ENCODE assay signal across 20 cellular contexts in genomic region chr1:202564958-202565497, GRCh38.
A peak's percentile ranks its signal among the peaks of the same experiment; 100 is the strongest.
DNase-seq lines count a peak whose midpoint lies in the region; ATAC-seq, FAIRE-seq and TF ChIP-seq lines count a peak whose summit lies in the region.
"Had no signal": no experiment of that assay in that cellular context is flagged by ENCODE, and none has a peak within 500 bp of the region (broad histone marks: within the 10 kb centered on the region; RNA-seq: fewer than 3 reads in every experiment).

No MANE protein-coding gene starts in this region.

- H3K36me3 ChIP-seq in breast epithelium (no peaks in the 10 kb centered on the region), K562 (ENCODE audit: control insufficient read depth, insufficient read depth, low read length) (peaks cover 45% of the 10 kb centered on the region; the same call in 2 of the 3 replicates), ovary (no peaks in the 10 kb centered on the region), transverse colon (peaks cover 0 to 24% (median 4%) of the 10 kb centered on the region in 4 donors), neural progenitor cell (no peaks in the 10 kb centered on the region)

- no peak overlapping the region for H2AFZ ChIP-seq in K562 (ENCODE audit: low read depth, low read length)
- H2AFZ ChIP-seq in neural progenitor cell (replicated peaks): no peak overlapping the region

- H3K9me3 Mint-ChIP-seq in MCF 10A (ENCODE audit: unreplicated experiment): no peaks in the 10 kb centered on the region
- H3K9me3 Mint-ChIP-seq in neural progenitor cell: no peaks in the 10 kb centered on the region
- H3K9me3 Mint-ChIP-seq: activated CD4-positive, alpha-beta T cell treated with anti-CD3 and anti-CD28 coated beads, Interleukin-2, amount 10 ng/mL, durations not matched to agents 24 days and 14 days; effector memory CD8-positive, alpha-beta T cell had no signal

- H3K27ac Mint-ChIP-seq in MCF 10A (ENCODE audit: low read depth, unreplicated experiment) (no peak overlapping the region), neural progenitor cell (no peak overlapping the region)
- H3K27ac Mint-ChIP-seq: activated CD4-positive, alpha-beta T cell treated with anti-CD3 and anti-CD28 coated beads, Interleukin-2, amount 10 ng/mL, durations not matched to agents 24 days and 14 days had no signal

- TF ChIP-seq EP300 in K562 (IDR thresholded peaks at IDR 0.05; ENCODE audit: low read length) (no peak), ovary (IDR thresholded peaks at IDR 0.05) (no peak), transverse colon (IDR thresholded peaks at IDR 0.05; ENCODE audit: low read depth) (no peak)

- H3K9ac ChIP-seq in K562 (ENCODE audit: insufficient read depth in 1 of 2, low read depth in 2 of 2, low read length in 2 of 2) (no peak overlapping the region), neural progenitor cell (no peak overlapping the region)

- no peak for FAIRE-seq in K562 (lab: Jason Lieb, UNC)

- peak overlapping the region; percentile 23 to 51 for H3K27ac ChIP-seq in breast epithelium
- no peak overlapping the region for H3K27ac ChIP-seq in K562 (ENCODE audit: extremely low read depth, low read depth, low read length)
- peak overlapping the region; percentile 43 to 57 for H3K27ac ChIP-seq in ovary
- H3K27ac ChIP-seq in transverse colon: peak overlapping the region; percentile 25 to 88 (median 71)
- no peak overlapping the region for H3K27ac ChIP-seq in neural progenitor cell
- H3K27ac ChIP-seq: 22Rv1 had no signal

- ATAC-seq in K562: no peak
- no peak for ATAC-seq in HG02610 (IDR thresholded peaks at IDR 0.05; ENCODE audit: unreplicated experiment)
- ATAC-seq in HG02571 (IDR thresholded peaks at IDR 0.05; ENCODE audit: unreplicated experiment): no peak
- ATAC-seq: effector memory CD8-positive, alpha-beta T cell; Panc1 had no signal

- H3K36me3 Mint-ChIP-seq in MCF 10A (ENCODE audit: insufficient read depth, unreplicated experiment) (peaks cover 27% of the 10 kb centered on the region), neural progenitor cell (peaks cover 4% of the 10 kb centered on the region)

- CTCF ChIA-PET in MCF 10A (lab: Yijun Ruan, JAX) (interaction anchor here (0.6 to 4.0 kb wide), 6 partner anchors 9 to 221 kb away, joined by 3 to 11 read pairs (median 3); no protein-coding TSS in a partner anchor), K562 (lab: Yijun Ruan, JAX; ENCODE audit: low intra/inter-chr PET ratio) (no interaction called here)

- H3K4me3 Mint-ChIP-seq in MCF 10A (ENCODE audit: unreplicated experiment) (no peak overlapping the region), neural progenitor cell (no peak overlapping the region)
- H3K4me3 Mint-ChIP-seq: activated CD4-positive, alpha-beta T cell treated with anti-CD3 and anti-CD28 coated beads, Interleukin-2, amount 10 ng/mL, durations not matched to agents 24 days and 14 days; effector memory CD8-positive, alpha-beta T cell had no signal

- H3K9me1 ChIP-seq in K562 (ENCODE audit: control insufficient read depth, insufficient read depth, low read length): no peaks in the 10 kb centered on the region

- DNase-seq in breast epithelium (ENCODE audit: low spot score in 2 of 2) (no peak), MCF 10A (ENCODE audit: unreplicated experiment) (no peak), K562 (ENCODE audit: extremely low read depth in 1 of 4, low spot score in 3 of 4) (no peak), ovary (no peak), transverse colon (no peak), neural progenitor cell (ENCODE audit: low spot score) (no peak)
- DNase-seq: activated CD4-positive, alpha-beta T cell treated with anti-CD3 and anti-CD28 coated beads, Interleukin-2, amount 10 ng/mL, durations not matched to agents 24 days and 14 days; activated CD8-positive, alpha-beta memory T cell treated with anti-CD3 and anti-CD28 coated beads, Interleukin-2, amount 50 U/mL, for 48 hours; activated gamma-delta T cell treated with Interleukin-2 at 50 U/mL for 16 hours; amniotic stem cell; effector memory CD8-positive, alpha-beta T cell; GDM1; head of caudate nucleus; NCI-H1417 treated with DMSO at 0.1 percent for 48 hours; NCI-H2171; substantia nigra had no signal

- peaks cover 0 to 3% of the 10 kb centered on the region in 2 donors for H3K4me1 ChIP-seq in breast epithelium
- no peaks in the 10 kb centered on the region for H3K4me1 ChIP-seq in K562 (replicated peaks in 1 of 2; ENCODE audit: control insufficient read depth in 2 of 2, insufficient read depth in 2 of 2, low read length in 2 of 2)
- H3K4me1 ChIP-seq in ovary (ENCODE audit: insufficient read depth): peaks cover 34% of the 10 kb centered on the region
- H3K4me1 ChIP-seq in transverse colon: peaks cover 16 to 72% (median 26%) of the 10 kb centered on the region in 4 donors
- peaks cover 37% of the 10 kb centered on the region for H3K4me1 ChIP-seq in neural progenitor cell

- H3K4me2 ChIP-seq in K562 (ENCODE audit: insufficient read depth, low read length): no peak overlapping the region
- no peak overlapping the region for H3K4me2 ChIP-seq in neural progenitor cell

- 76% methylated on average over 2 of the region's 2 CpGs for WGBS in K562 (ENCODE audit: insufficient coverage, low coverage, missing lambda C conversion rate)
- WGBS in ovary, 3 donors: 46 to 54% (median 51%) methylated on average over 2 of the region's 2 CpGs
- WGBS in transverse colon (ENCODE audit: low coverage in 1 of 2), 2 donors: 63 to 76% methylated on average over 1 to 2 of the region's 2 CpGs

- in situ Hi-C loops in K562 (cut with MboI): loop anchor here (5.0 kb wide), 1 partner anchor 58 kb away; no protein-coding TSS in a partner anchor
- in situ Hi-C loops in transverse colon (cut with MboI; ENCODE audit: low pct_ligation_motif_present in 1 of 4, low pct_unique_long_range_greater_than_20kb in 1 of 4, low sequenced_read_pairs in 3 of 4): no loop called here

- no TSS peak for BruUV-seq in MCF 10A (replicated peaks; lab: Mats Ljungman, UMichigan)
- no TSS peak for BruUV-seq in K562 (replicated peaks; lab: Mats Ljungman, UMichigan)

- intact Hi-C loops in breast epithelium (cut with DNase I; ENCODE audit: low total_unique reads): no loop called here
- intact Hi-C loops in MCF 10A (cut with micrococcal nuclease): no loop called here
- intact Hi-C loops in K562 (cut with micrococcal nuclease): no loop called here
- intact Hi-C loops in ovary (cut with DNase I): loop anchor here in 2 of 4 donors (10.0 kb wide), 1 partner anchor 60 kb away; no protein-coding TSS in a partner anchor
- intact Hi-C loops in transverse colon (cut with DNase I; ENCODE audit: low total_unique reads): no loop called here

- H4K20me1 ChIP-seq in K562 (replicated peaks; ENCODE audit: control insufficient read depth, insufficient read depth, low read length): no peaks in the 10 kb centered on the region
- H4K20me1 ChIP-seq in neural progenitor cell (ENCODE audit: low read depth): no peaks in the 10 kb centered on the region

- H3K9me3 ChIP-seq in breast epithelium (no peaks in the 10 kb centered on the region), K562 (replicated peaks; ENCODE audit: control insufficient read depth, insufficient read depth, low read depth, low read length) (no peaks in the 10 kb centered on the region), ovary (no peaks in the 10 kb centered on the region), transverse colon (no peaks in the 10 kb centered on the region), neural progenitor cell (ENCODE audit: low read depth) (no peaks in the 10 kb centered on the region)

- H3F3A ChIP-seq in neural progenitor cell (ENCODE audit: low read depth): no peaks in the 10 kb centered on the region

- TF ChIP-seq POLR2A in breast epithelium (IDR thresholded peaks at IDR 0.05): no peak
- TF ChIP-seq POLR2A in K562 (conservative IDR thresholded peaks at IDR 0.05): no peak
- TF ChIP-seq POLR2A in ovary (IDR thresholded peaks at IDR 0.05): no peak
- TF ChIP-seq POLR2A in transverse colon (IDR thresholded peaks at IDR 0.05): no peak

- TF ChIP-seq RAD21 in K562 (CRISPR knock-in tag; conservative IDR thresholded peaks at IDR 0.05 in 1 of 2, IDR thresholded peaks at IDR 0.05 in 1 of 2): no peak

- H3K27me3 Mint-ChIP-seq in MCF 10A (ENCODE audit: insufficient read depth, unreplicated experiment) (no peaks in the 10 kb centered on the region), neural progenitor cell (ENCODE audit: insufficient read depth, low read depth) (no peaks in the 10 kb centered on the region)
- H3K27me3 Mint-ChIP-seq: activated CD4-positive, alpha-beta T cell treated with anti-CD3 and anti-CD28 coated beads, Interleukin-2, amount 10 ng/mL, durations not matched to agents 24 days and 14 days; effector memory CD8-positive, alpha-beta T cell had no signal

- H3K4me3 ChIP-seq in breast epithelium (no peak overlapping the region), K562 (no peak overlapping the region), ovary (no peak overlapping the region), transverse colon (no peak overlapping the region), neural progenitor cell (no peak overlapping the region)

- POLR2A ChIA-PET in MCF 10A (lab: Yijun Ruan, JAX) (interaction anchor here (1.3 kb wide), 1 partner anchor 11 kb away, joined by 3 read pairs; no protein-coding TSS in a partner anchor), K562 (lab: Yijun Ruan, JAX) (interaction anchor here (1.1 kb wide), 1 partner anchor 11 kb away, joined by 3 read pairs; no protein-coding TSS in a partner anchor)

- no peaks in the 10 kb centered on the region for H3K79me2 ChIP-seq in K562 (ENCODE audit: control insufficient read depth, insufficient read depth, low read length)
- no peaks in the 10 kb centered on the region for H3K79me2 ChIP-seq in neural progenitor cell (ENCODE audit: low read depth)

- H3K4me1 Mint-ChIP-seq in MCF 10A (ENCODE audit: insufficient read depth, unreplicated experiment) (peaks cover 6% of the 10 kb centered on the region), neural progenitor cell (peaks cover 16% of the 10 kb centered on the region)

- H3K27me3 ChIP-seq in breast epithelium (no peaks in the 10 kb centered on the region), K562 (ENCODE audit: control insufficient read depth in 2 of 2, insufficient read depth in 2 of 2, low read length in 2 of 2) (no peaks in the 10 kb centered on the region), ovary (no peaks in the 10 kb centered on the region), transverse colon (no peaks in the 10 kb centered on the region), neural progenitor cell (no peaks in the 10 kb centered on the region)

- TF ChIP-seq CTCF in breast epithelium (IDR thresholded peaks at IDR 0.05) (no peak), MCF 10A (IDR thresholded peaks at IDR 0.05; ENCODE audit: unreplicated experiment) (no peak), K562 (IDR thresholded peaks at IDR 0.05 in 2 of 3, conservative IDR thresholded peaks at IDR 0.05 in 1 of 3; ENCODE audit: insufficient read depth in 2 of 3, low read depth in 1 of 3, low read length in 3 of 3) (no peak), ovary (IDR thresholded peaks at IDR 0.05) (no peak), transverse colon (IDR thresholded peaks at IDR 0.05) (no peak), neural progenitor cell (IDR thresholded peaks at IDR 0.05) (no peak)

TF ChIP-seq in K562, 482 proteins besides CTCF, POLR2A, EP300 and RAD21 (continues in another document):
- TF ChIP-seq GTF2F1 (IDR thresholded peaks at IDR 0.05; ENCODE audit: low read depth, low read length): no peak

Comparison
In these comparisons a context has a peak if more than half of its experiments do, and no peak if none do; other contexts are left out.
1. H3K27ac ChIP-seq: peak in breast epithelium (2 of 2), ovary (2 of 2) and transverse colon (4 of 4); none in K562 (single experiment) and neural progenitor cell (single experiment).